In genomic region chrX:107775734-107776511, GRCh38 we compare ENCODE assay signal across 8 cellular contexts. TPM values are rescaled to one million over a fixed set of nuclear protein-coding genes. Genes with fewer than 3 reads are reported as not detected.
A peak's percentile ranks its signal among the peaks of the same experiment; 100 is the strongest.
DNase-seq lines count a peak whose midpoint lies in the region; ATAC-seq and TF ChIP-seq lines count a peak whose summit lies in the region.

TSS of gene TSC22D3 (minus strand) at chrX:107775787. CDS start at chrX:107775419, 368 bp downstream.

- no peaks in the 10 kb centered on the region for H3K36me3 Mint-ChIP-seq in stimulated activated naive B cell treated with anti-CD40 and anti-IgM and Interleukin-4, amounts not matched to agents 10 μg/mL and 1 μg/mL and 100 μg/mL, for 72 hours

- ATAC-seq in GM21367 (IDR thresholded peaks at IDR 0.05; ENCODE audit: unreplicated experiment) (peak; percentile 87), mucosa of descending colon (peak; percentile 93)
- ATAC-seq in stimulated activated naive B cell treated with anti-CD40 and anti-IgM and Interleukin-4, amounts not matched to agents 10 μg/mL and 1 μg/mL and 100 μg/mL, for 72 hours (replicated peaks), result peak; percentile 79 to 80

- TF ChIP-seq CTCF in OCI-LY3 (IDR thresholded peaks at IDR 0.05; ENCODE audit: low read depth, low read length) (no peak), epithelial cell of proximal tubule (conservative IDR thresholded peaks at IDR 0.05; ENCODE audit: low read depth, low read length) (no peak), mucosa of descending colon (IDR thresholded peaks at IDR 0.05) (no peak)

- peaks cover 11 to 20% of the 10 kb centered on the region in 2 donors for H3K4me1 Mint-ChIP-seq in stimulated activated naive B cell treated with anti-CD40 and anti-IgM and Interleukin-4, amounts not matched to agents 10 μg/mL and 1 μg/mL and 100 μg/mL, for 72 hours

- H4K20me1 ChIP-seq in OCI-LY3 (ENCODE audit: insufficient read depth, low read length), result no peaks in the 10 kb centered on the region

- no peaks in the 10 kb centered on the region for H3K9me3 Mint-ChIP-seq in stimulated activated naive B cell treated with anti-CD40 and anti-IgM and Interleukin-4, amounts not matched to agents 10 μg/mL and 1 μg/mL and 100 μg/mL, for 72 hours

- H3K9ac ChIP-seq in OCI-LY3 (ENCODE audit: low read length), result peak within 1 kb of the TSS; percentile 17; the same call in 1 of the 2 replicates

- H2AFZ ChIP-seq in OCI-LY3 (ENCODE audit: low read depth, low read length), result peak within 1 kb of the TSS; percentile 96

- peak within 1 kb of the TSS; percentile 77 for H3K4me3 ChIP-seq in OCI-LY3 (ENCODE audit: low read length)
- H3K4me3 ChIP-seq in epithelial cell of proximal tubule (ENCODE audit: low read depth, low read length), result peak within 1 kb of the TSS; percentile 63
- H3K4me3 ChIP-seq in mucosa of descending colon, result no peak within 1 kb of the TSS

- no peak within 1 kb of the TSS for H3K27ac ChIP-seq in OCI-LY3 (ENCODE audit: low read length)

- H3K4me1 ChIP-seq in OCI-LY3 (ENCODE audit: low read length) (peaks cover 4% of the 10 kb centered on the region), mucosa of descending colon (ENCODE audit: low read depth) (no peaks in the 10 kb centered on the region)

- peak within 1 kb of the TSS; percentile 47 for H3K27ac Mint-ChIP-seq in stimulated activated naive B cell treated with anti-CD40 and anti-IgM and Interleukin-4, amounts not matched to agents 10 μg/mL and 1 μg/mL and 100 μg/mL, for 72 hours

- H3K9me3 ChIP-seq in OCI-LY3 (ENCODE audit: insufficient read depth, low read length) (no peaks in the 10 kb centered on the region), mucosa of descending colon (no peaks in the 10 kb centered on the region)

- no peaks in the 10 kb centered on the region for H3K27me3 ChIP-seq in OCI-LY3 (ENCODE audit: low read depth, low read length)

- DNase-seq in COLO668 (lab: John Stamatoyannopoulos, UW; ENCODE audit: unreplicated experiment), result peak; percentile 77
- DNase-seq in HS-5 (ENCODE audit: low read depth), result peak; percentile 18
- peak; percentile 63 for DNase-seq in activated T-cell treated with anti-CD3 and anti-CD28 coated beads, Interleukin-2, amount 50 U/mL, for 1 hour
- peak; percentile 19 for DNase-seq in epithelial cell of proximal tubule (ENCODE audit: low read depth)
- peak; percentile 61 to 86 (median 79) for DNase-seq in mucosa of descending colon
- peak; percentile 26 for DNase-seq in stimulated activated naive B cell treated with anti-CD40 and anti-IgM and Interleukin-4, amounts not matched to agents 10 μg/mL and 1 μg/mL and 100 μg/mL, for 72 hours

- H3K4me3 Mint-ChIP-seq in stimulated activated naive B cell treated with anti-CD40 and anti-IgM and Interleukin-4, amounts not matched to agents 10 μg/mL and 1 μg/mL and 100 μg/mL, for 72 hours, result peak within 1 kb of the TSS; percentile 79 to 80

- no peaks in the 10 kb centered on the region for H3K79me2 ChIP-seq in OCI-LY3 (ENCODE audit: low read length)

- intact Hi-C loops in mucosa of descending colon (cut with DNase I, micrococcal nuclease), result loop anchor here (5.0 kb wide), 1 partner anchor 119 kb away; no protein-coding TSS in a partner anchor

- peaks cover 0 to 17% of the 10 kb centered on the region in 2 donors for H3K27me3 Mint-ChIP-seq in stimulated activated naive B cell treated with anti-CD40 and anti-IgM and Interleukin-4, amounts not matched to agents 10 μg/mL and 1 μg/mL and 100 μg/mL, for 72 hours

- H3K36me3 ChIP-seq in OCI-LY3 (replicated peaks; ENCODE audit: low read depth, low read length) (no peaks in the 10 kb centered on the region), mucosa of descending colon (ENCODE audit: low read depth) (no peaks in the 10 kb centered on the region)

- peak within 1 kb of the TSS; percentile 95 for H3K4me2 ChIP-seq in OCI-LY3 (ENCODE audit: low read length)

RNA-seq across cellular contexts. Expression of gene TSC22D3, which starts in this region (rescaled TPM):
- total RNA-seq in epithelial cell of proximal tubule (18.7 and 32.9 TPM in 2 replicates), mucosa of descending colon (100 to 1,000 TPM in 1 of 3 donors, 10 to 100 TPM in 2; 14.1 to 118 (median 64.7) TPM)

Comparison
In these comparisons a context has a peak if more than half of its experiments do, and no peak if none do; other contexts are left out.
1. DNase-seq: peak in every context shown above with its lines; median percentile 79 in mucosa of descending colon; 77 in COLO668; 63 in activated T-cell treated with anti-CD3 and anti-CD28 coated beads, Interleukin-2, amount 50 U/mL, for 1 hour; 26 in stimulated activated naive B cell treated with anti-CD40 and anti-IgM and Interleukin-4, amounts not matched to agents 10 μg/mL and 1 μg/mL and 100 μg/mL, for 72 hours; 19 in epithelial cell of proximal tubule; 18 in HS-5.